Comparison of ENCODE assay signal across 7 cellular contexts in the genomic region with DNA sequence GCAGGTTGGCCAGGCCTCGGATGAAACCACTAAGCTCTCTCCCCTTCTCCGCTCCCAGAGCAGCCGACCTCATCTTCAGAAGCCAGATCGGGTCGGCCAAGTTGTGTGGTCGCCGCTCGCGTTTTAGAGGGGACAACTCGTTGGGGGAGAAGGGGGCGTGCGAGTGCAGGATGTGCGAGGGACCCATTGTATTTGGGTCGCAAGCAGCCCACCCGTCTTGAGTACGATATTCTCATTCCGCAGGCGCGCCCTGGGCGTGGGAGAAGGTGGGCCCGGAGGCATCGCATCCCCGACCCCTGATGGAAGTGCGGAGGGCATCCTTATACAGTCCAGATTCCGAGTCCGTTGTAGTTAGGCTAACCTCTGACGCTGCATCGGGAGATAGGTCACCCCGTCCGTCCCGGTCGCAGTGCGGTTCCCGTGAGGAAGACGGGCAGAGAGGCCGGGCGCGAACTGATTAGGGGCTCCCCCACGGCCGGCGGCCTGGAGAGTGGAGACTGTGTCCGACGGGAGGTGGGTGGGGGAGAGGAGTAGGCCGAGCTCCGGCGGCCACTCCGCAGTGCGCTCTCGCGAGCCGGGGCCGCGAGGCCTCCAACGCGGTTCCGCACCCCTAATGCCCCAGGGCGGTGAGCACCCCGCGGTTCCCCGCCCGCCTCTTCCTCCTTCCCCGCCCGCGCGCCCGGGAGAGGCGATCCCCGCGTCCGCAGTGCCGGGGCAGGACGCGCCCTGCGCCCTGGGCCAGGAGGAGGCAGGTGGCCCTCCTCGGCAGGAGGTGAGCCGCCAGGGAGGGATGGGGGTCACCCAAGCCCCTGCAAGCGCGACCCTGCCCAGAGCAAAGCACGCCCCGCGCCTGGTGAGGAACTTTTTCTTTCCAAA. TPM values are rescaled to one million over a fixed set of nuclear protein-coding genes. Genes with fewer than 3 reads are reported as not detected.
DNase-seq lines count a peak whose midpoint lies in the region; ATAC-seq and TF ChIP-seq lines count a peak whose summit lies in the region.

No MANE protein-coding gene starts in this region.

- DNase-seq in H7 (peak; percentile 68), GM10266 (ENCODE audit: extremely low spot score) (no peak)
- DNase-seq in activated CD8-positive, alpha-beta T cell treated with anti-CD3 and anti-CD28 coated beads for 36 hours = peak; percentile 6

- H3K36me3 ChIP-seq in H7 (replicated peaks; ENCODE audit: control insufficient read depth, insufficient read depth, low read length) = no peaks in the 10 kb centered on the region
- H3K36me3 ChIP-seq in iPS-15b (ENCODE audit: control insufficient read depth, insufficient read depth, low read length) = no peaks in the 10 kb centered on the region
- H3K36me3 ChIP-seq in skeletal muscle satellite cell (ENCODE audit: insufficient read depth, low read length) = no peaks in the 10 kb centered on the region

- no peaks in the 10 kb centered on the region for H3K9me3 ChIP-seq in iPS-15b (ENCODE audit: control insufficient read depth, insufficient read depth, low read length)
- no peaks in the 10 kb centered on the region for H3K9me3 ChIP-seq in skeletal muscle satellite cell (replicated peaks; ENCODE audit: low read length)

- CTCF ChIA-PET in activated CD8-positive, alpha-beta T cell treated with anti-CD3 and anti-CD28 coated beads for 36 hours (lab: Charles Lee) = interaction anchor here (1.0 to 3.7 kb wide), 8 partner anchors 10 to 390 kb away, joined by 3 to 15 read pairs (median 4); partner anchors contain the start of gene GAD1

- peaks cover 98% of the 10 kb centered on the region for H3K27me3 ChIP-seq in H7 (ENCODE audit: control insufficient read depth, insufficient read depth, low read length)
- H3K27me3 ChIP-seq in iPS-15b (ENCODE audit: control insufficient read depth, insufficient read depth, low read length) = peaks cover 88% of the 10 kb centered on the region
- H3K27me3 ChIP-seq in skeletal muscle satellite cell (ENCODE audit: control insufficient read depth, insufficient read depth, low read length) = peaks cover 93% of the 10 kb centered on the region

- POLR2A ChIA-PET in activated CD8-positive, alpha-beta T cell treated with anti-CD3 and anti-CD28 coated beads for 36 hours (lab: Charles Lee) = no interaction called here

- no peak overlapping the region for H3K4me2 ChIP-seq in skeletal muscle satellite cell (ENCODE audit: low read length)

- H3K27ac Mint-ChIP-seq in activated CD8-positive, alpha-beta T cell treated with anti-CD3 and anti-CD28 coated beads for 36 hours = no peak overlapping the region

- ATAC-seq in activated CD8-positive, alpha-beta T cell treated with anti-CD3 and anti-CD28 coated beads for 36 hours = no peak
- ATAC-seq in HG03565 (IDR thresholded peaks at IDR 0.05; ENCODE audit: unreplicated experiment) = no peak
- ATAC-seq in GM19328 (IDR thresholded peaks at IDR 0.05; ENCODE audit: unreplicated experiment) = no peak

- no peaks in the 10 kb centered on the region for H3K9me3 Mint-ChIP-seq in activated CD8-positive, alpha-beta T cell treated with anti-CD3 and anti-CD28 coated beads for 36 hours

- intact Hi-C loops in activated CD8-positive, alpha-beta T cell treated with anti-CD3 and anti-CD28 coated beads for 36 hours (cut with micrococcal nuclease) = loop anchor here (5.0 kb wide), 1 partner anchor 59 kb away; the partner anchor contains the start of gene ERICH2

- no peak overlapping the region for H3K9ac ChIP-seq in iPS-15b (ENCODE audit: low read depth, low read length)
- H3K9ac ChIP-seq in skeletal muscle satellite cell (ENCODE audit: low read depth, low read length) = no peak overlapping the region

- H3K36me3 Mint-ChIP-seq in activated CD8-positive, alpha-beta T cell treated with anti-CD3 and anti-CD28 coated beads for 36 hours (ENCODE audit: low read depth) = no peaks in the 10 kb centered on the region

- no peak for TF ChIP-seq CTCF in activated CD8-positive, alpha-beta T cell treated with anti-CD3 and anti-CD28 coated beads for 36 hours (IDR thresholded peaks at IDR 0.05)
- TF ChIP-seq CTCF in GM10266 (IDR thresholded peaks at IDR 0.05; ENCODE audit: control insufficient read depth, insufficient read depth, low read depth, missing control alignments) = no peak

- H3K4me3 ChIP-seq in H7 (ENCODE audit: insufficient read depth, low read depth, low read length) (peak overlapping the region; percentile 35), iPS-15b (ENCODE audit: low read depth, low read length) (peak overlapping the region; percentile 66), skeletal muscle satellite cell (ENCODE audit: low read length) (peak overlapping the region; percentile 68)

- H3K27me3 Mint-ChIP-seq in activated CD8-positive, alpha-beta T cell treated with anti-CD3 and anti-CD28 coated beads for 36 hours = peaks cover 71% of the 10 kb centered on the region

- H3K4me1 ChIP-seq in iPS-15b (ENCODE audit: control insufficient read depth, insufficient read depth, low read length) (peaks cover 10% of the 10 kb centered on the region), skeletal muscle satellite cell (ENCODE audit: control insufficient read depth, insufficient read depth, low read length) (peaks cover 22% of the 10 kb centered on the region)

- peaks cover 36% of the 10 kb centered on the region for H3K4me1 Mint-ChIP-seq in activated CD8-positive, alpha-beta T cell treated with anti-CD3 and anti-CD28 coated beads for 36 hours (ENCODE audit: low read depth)

- peak overlapping the region; percentile 2 for H3K4me3 Mint-ChIP-seq in activated CD8-positive, alpha-beta T cell treated with anti-CD3 and anti-CD28 coated beads for 36 hours

RNA-seq across cellular contexts. Expression of gene SP5, which starts 1.6 kb away (rescaled TPM):
- total RNA-seq in H7 (2014; rRNA removed; shearing (Covaris generic)) = 7.0 and 10.1 TPM in 2 replicates
- total RNA-seq in activated CD8-positive, alpha-beta T cell treated with anti-CD3 and anti-CD28 coated beads for 36 hours = not detected
- not detected in 2 replicates for total RNA-seq in skeletal muscle satellite cell (2012; rRNA removed)

RNA-seq across cellular contexts. Expression of gene ERICH2, which starts 56.7 kb away (rescaled TPM):
- total RNA-seq in H7 (2014; rRNA removed; shearing (Covaris generic)) = 0.89 TPM in 1 of 2 replicates, not detected in the other
- total RNA-seq in activated CD8-positive, alpha-beta T cell treated with anti-CD3 and anti-CD28 coated beads for 36 hours = not detected
- not detected in 2 replicates for total RNA-seq in skeletal muscle satellite cell (2012; rRNA removed)
